ENCODE assay signal across 34 cellular contexts in the genomic region with DNA sequence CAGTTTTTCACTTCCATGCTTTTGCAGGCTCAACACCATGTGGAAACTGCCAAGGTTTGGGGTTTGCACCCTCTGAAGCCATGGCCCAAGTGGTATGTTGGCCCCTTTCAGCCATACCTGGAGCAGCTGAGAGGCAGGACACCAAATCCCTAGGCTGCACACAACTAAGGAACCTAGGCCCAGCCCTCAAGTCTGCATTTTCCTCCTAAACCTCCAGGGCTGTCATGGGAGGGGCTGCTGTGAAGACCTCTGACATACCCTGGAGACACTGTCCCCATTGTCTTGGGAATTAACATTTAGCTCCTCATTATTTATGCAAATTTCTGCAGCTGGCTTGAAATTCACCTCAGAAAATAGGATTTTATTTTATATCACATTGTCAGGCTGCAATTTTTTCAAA.
"Had no signal": no experiment of that assay in that cellular context is flagged by ENCODE, and none has a peak within 500 bp of the region (broad histone marks: within the 10 kb centered on the region; RNA-seq: fewer than 3 reads in every experiment).

No MANE protein-coding gene starts in this region.

- H3K27me3 ChIP-seq: adrenal gland, body of pancreas, brain microvascular endothelial cell, breast epithelium had no signal

- H3K27me3 Mint-ChIP-seq: activated CD4-positive, alpha-beta memory T cell treated with anti-CD3 and anti-CD28 coated beads, Interleukin-2, amount 10 ng/mL, durations not matched to agents 7 days and 5 days; activated CD4-positive, alpha-beta T cell treated with anti-CD3 and anti-CD28 coated beads for 36 hours; activated CD4-positive, alpha-beta T cell treated with anti-CD3 and anti-CD28 coated beads, Interleukin-2, amount 10 ng/mL, durations not matched to agents 7 days and 5 days; activated CD8-positive, alpha-beta memory T cell treated with anti-CD3 and anti-CD28 coated beads, Interleukin-2, amount 10 ng/mL, durations not matched to agents 7 days and 5 days; activated naive CD8-positive, alpha-beta T cell treated with anti-CD3 and anti-CD28 coated beads for 36 hours; activated T-cell treated with anti-CD3 and anti-CD28 coated beads, Interleukin-2, amount 50 U/mL, for 24 hours had no signal

- H3K36me3 ChIP-seq: adrenal gland, brain microvascular endothelial cell, breast epithelium had no signal

- H3K27ac ChIP-seq: adrenal gland, body of pancreas, brain microvascular endothelial cell, breast epithelium, VCaP had no signal

- ATAC-seq: activated CD4-positive, alpha-beta T cell treated with anti-CD3 and anti-CD28 coated beads for 36 hours; activated CD4-positive, CD25-positive, alpha-beta regulatory T cell treated with anti-CD3 and anti-CD28 coated beads, Interleukin-2, amount 50 U/mL, for 24 hours; activated CD8-positive, alpha-beta memory T cell treated with anti-CD3 and anti-CD28 coated beads, Interleukin-2, amount 10 ng/mL, durations not matched to agents 7 days and 5 days; activated CD8-positive, alpha-beta T cell treated with anti-CD3 and anti-CD28 coated beads, Interleukin-2, amount 10 ng/mL, durations not matched to agents 7 days and 5 days; activated naive CD4-positive, alpha-beta T cell treated with anti-CD3 and anti-CD28 coated beads, Interleukin-2, amount 50 U/mL, for 72 hours; body of pancreas had no signal

- H3K4me1 ChIP-seq: adrenal gland, body of pancreas, breast epithelium had no signal

- DNase-seq: activated CD4-positive, alpha-beta memory T cell treated with anti-CD3 and anti-CD28 coated beads, Interleukin-2, amount 10 ng/mL, durations not matched to agents 7 days and 5 days; activated CD4-positive, alpha-beta T cell treated with anti-CD3 and anti-CD28 coated beads for 1 hour; activated CD4-positive, alpha-beta T cell treated with anti-CD3 and anti-CD28 coated beads for 36 hours; activated CD4-positive, alpha-beta T cell treated with anti-CD3 and anti-CD28 coated beads for 48 hours; activated CD4-positive, alpha-beta T cell treated with anti-CD3 and anti-CD28 coated beads, Interleukin-2, amount 10 ng/mL, durations not matched to agents 7 days and 5 days; activated CD4-positive, alpha-beta T cell treated with anti-CD3 and anti-CD28 coated beads, Interleukin-2, amount 50 U/mL, for 48 hours; activated CD4-positive, CD25-positive, alpha-beta regulatory T cell; activated CD8-positive, alpha-beta memory T cell treated with anti-CD3 and anti-CD28 coated beads for 24 hours; activated CD8-positive, alpha-beta memory T cell treated with anti-CD3 and anti-CD28 coated beads, Interleukin-2, amount 10 ng/mL, durations not matched to agents 7 days and 5 days; activated CD8-positive, alpha-beta memory T cell treated with anti-CD3 and anti-CD28 coated beads, Interleukin-2, amount 50 U/mL, for 48 hours; activated CD8-positive, alpha-beta T cell treated with anti-CD3 and anti-CD28 coated beads, Interleukin-2, amount 10 ng/mL, durations not matched to agents 7 days and 5 days; activated effector memory CD4-positive, alpha-beta T cell treated with anti-CD3 and anti-CD28 coated beads, Interleukin-2, amount 50 U/mL, for 16 hours; activated gamma-delta T cell treated with Interleukin-2 at 50 U/mL for 16 hours; activated naive CD4-positive, alpha-beta T cell; activated naive CD4-positive, alpha-beta T cell treated with anti-CD3 and anti-CD28 coated beads for 36 hours; activated naive CD4-positive, alpha-beta T cell treated with anti-CD3 and anti-CD28 coated beads, Interleukin-2, amount 50 U/mL, for 16 hours; activated naive CD8-positive, alpha-beta T cell treated with anti-CD3 and anti-CD28 coated beads for 36 hours; activated T-cell treated with anti-CD3 and anti-CD28 coated beads, Interleukin-2, amount 50 U/mL, for 24 hours; activated T-cell treated with anti-CD3 and anti-CD28 coated beads, Interleukin-2, amount 50 U/mL, for 48 hours; adrenal gland; amniotic stem cell; aorta; body of pancreas; brain microvascular endothelial cell; central memory CD4-positive, alpha-beta T cell; T-helper 1 cell; T-helper 2 cell; T-helper 9 cell had no signal

- H3K9me3 ChIP-seq: adrenal gland, body of pancreas, breast epithelium had no signal

- H3K4me1 Mint-ChIP-seq: activated CD4-positive, alpha-beta memory T cell treated with anti-CD3 and anti-CD28 coated beads, Interleukin-2, amount 10 ng/mL, durations not matched to agents 7 days and 5 days; activated CD4-positive, alpha-beta T cell treated with anti-CD3 and anti-CD28 coated beads for 36 hours; activated CD4-positive, alpha-beta T cell treated with anti-CD3 and anti-CD28 coated beads, Interleukin-2, amount 10 ng/mL, durations not matched to agents 7 days and 5 days; activated CD8-positive, alpha-beta memory T cell treated with anti-CD3 and anti-CD28 coated beads, Interleukin-2, amount 10 ng/mL, durations not matched to agents 7 days and 5 days; activated naive CD8-positive, alpha-beta T cell treated with anti-CD3 and anti-CD28 coated beads for 36 hours had no signal

- H3K36me3 Mint-ChIP-seq: activated CD8-positive, alpha-beta memory T cell treated with anti-CD3 and anti-CD28 coated beads, Interleukin-2, amount 10 ng/mL, durations not matched to agents 7 days and 5 days; activated naive CD8-positive, alpha-beta T cell treated with anti-CD3 and anti-CD28 coated beads for 36 hours had no signal

- H3K27ac Mint-ChIP-seq: activated CD4-positive, alpha-beta memory T cell treated with anti-CD3 and anti-CD28 coated beads, Interleukin-2, amount 10 ng/mL, durations not matched to agents 7 days and 5 days; activated CD4-positive, alpha-beta T cell treated with anti-CD3 and anti-CD28 coated beads for 36 hours; activated CD4-positive, alpha-beta T cell treated with anti-CD3 and anti-CD28 coated beads, Interleukin-2, amount 10 ng/mL, durations not matched to agents 7 days and 5 days; activated CD8-positive, alpha-beta memory T cell treated with anti-CD3 and anti-CD28 coated beads, Interleukin-2, amount 10 ng/mL, durations not matched to agents 7 days and 5 days; activated CD8-positive, alpha-beta T cell treated with anti-CD3 and anti-CD28 coated beads, Interleukin-2, amount 10 ng/mL, durations not matched to agents 7 days and 5 days; activated naive CD4-positive, alpha-beta T cell treated with anti-CD3 and anti-CD28 coated beads for 36 hours; activated naive CD4-positive, alpha-beta T cell treated with anti-CD3 and anti-CD28 coated beads, Interleukin-2, amount 50 U/mL, for 72 hours; activated naive CD8-positive, alpha-beta T cell treated with anti-CD3 and anti-CD28 coated beads for 36 hours; activated T-cell treated with anti-CD3 and anti-CD28 coated beads, Interleukin-2, amount 50 U/mL, for 24 hours; T-helper 1 cell treated with Interleukin-12 subunit alpha and Interleukin-12 subunit beta and Interleukin-4 antibody, amounts not matched to agents 30 μg/mL and 1 μg/mL, for 36 hours; T-helper 2 cell treated with Interferon-gamma antibody and Interleukin-4, amounts not matched to agents 5 μg/mL and 100 μg/mL, for 36 hours had no signal

- H3K4me3 Mint-ChIP-seq: activated CD4-positive, alpha-beta memory T cell treated with anti-CD3 and anti-CD28 coated beads, Interleukin-2, amount 10 ng/mL, durations not matched to agents 7 days and 5 days; activated CD4-positive, alpha-beta T cell treated with anti-CD3 and anti-CD28 coated beads for 36 hours; activated CD4-positive, alpha-beta T cell treated with anti-CD3 and anti-CD28 coated beads, Interleukin-2, amount 10 ng/mL, durations not matched to agents 7 days and 5 days; activated CD8-positive, alpha-beta memory T cell treated with anti-CD3 and anti-CD28 coated beads, Interleukin-2, amount 10 ng/mL, durations not matched to agents 7 days and 5 days; activated CD8-positive, alpha-beta T cell treated with anti-CD3 and anti-CD28 coated beads, Interleukin-2, amount 10 ng/mL, durations not matched to agents 7 days and 5 days; activated naive CD4-positive, alpha-beta T cell treated with anti-CD3 and anti-CD28 coated beads for 36 hours; activated naive CD8-positive, alpha-beta T cell treated with anti-CD3 and anti-CD28 coated beads for 36 hours; activated T-cell treated with anti-CD3 and anti-CD28 coated beads, Interleukin-2, amount 50 U/mL, for 24 hours; T-helper 1 cell treated with Interleukin-12 subunit alpha and Interleukin-12 subunit beta and Interleukin-4 antibody, amounts not matched to agents 30 μg/mL and 1 μg/mL, for 36 hours; T-helper 2 cell treated with Interferon-gamma antibody and Interleukin-4, amounts not matched to agents 5 μg/mL and 100 μg/mL, for 36 hours had no signal

- H3K4me3 ChIP-seq: adrenal gland, body of pancreas, breast epithelium had no signal
